ENCODE assay signal across 12 cellular contexts in the genomic region with DNA sequence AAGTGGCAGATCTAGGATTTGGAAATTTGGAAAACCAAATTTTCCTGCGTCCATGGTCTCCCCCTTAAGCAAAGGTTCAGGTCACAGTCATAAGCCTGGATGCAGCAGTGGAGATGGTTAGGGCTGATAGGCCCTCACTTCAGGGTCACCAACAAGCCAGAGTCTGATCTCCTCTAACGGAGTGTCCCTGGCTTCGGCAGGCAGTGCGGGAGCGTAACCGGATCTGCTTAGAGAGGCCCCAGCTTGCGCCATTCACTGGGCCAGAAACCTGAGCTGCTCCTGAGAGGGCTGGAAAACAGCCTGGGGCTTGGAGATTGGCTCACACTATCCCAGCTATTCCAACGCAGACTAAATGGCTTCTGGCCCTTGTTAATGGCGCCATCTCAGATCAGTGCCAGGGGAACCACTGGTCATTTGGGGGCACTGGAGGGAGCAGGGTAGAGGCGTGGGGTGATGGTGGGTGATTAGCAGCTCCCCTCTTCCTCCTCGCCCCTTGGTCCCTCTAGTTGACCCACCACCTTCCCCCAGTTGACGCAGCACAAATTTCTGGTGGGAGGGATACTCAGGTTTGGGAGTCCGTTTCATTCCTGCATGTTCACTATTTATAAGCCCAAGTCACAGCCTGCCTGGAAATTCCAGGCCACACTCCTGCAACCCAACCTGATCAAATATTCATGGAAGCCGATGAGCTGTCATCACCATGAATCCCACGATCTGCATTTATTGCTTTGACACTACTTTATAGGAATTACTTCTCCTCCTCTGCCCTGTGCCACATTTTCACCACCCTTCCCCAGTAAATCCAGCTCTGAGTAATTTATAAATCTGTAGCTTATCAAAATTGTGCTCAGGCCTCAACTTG.
DNase-seq lines count a peak whose midpoint lies in the region; ATAC-seq lines count a peak whose summit lies in the region.
"Had no signal": no experiment of that assay in that cellular context is flagged by ENCODE, and none has a peak within 500 bp of the region (broad histone marks: within the 10 kb centered on the region; RNA-seq: fewer than 3 reads in every experiment).

No MANE protein-coding gene starts in this region.

- H3K4me1 ChIP-seq in mesendoderm (ENCODE audit: control insufficient read depth, low read depth, low read length): peaks cover 3% of the 10 kb centered on the region
- H3K4me1 ChIP-seq: BLaER1 had no signal

- no peaks in the 10 kb centered on the region for H3K36me3 ChIP-seq in mesendoderm (ENCODE audit: control insufficient read depth, insufficient read depth, low read length)
- H3K36me3 ChIP-seq: BLaER1 had no signal

- no peak overlapping the region for H3K27ac Mint-ChIP-seq in stimulated activated effector memory CD8-positive, alpha-beta T cell treated with anti-CD3 and anti-CD28 coated beads, Interleukin-12 subunit alpha, Interleukin-12 subunit beta, amount 100 ng/mL, for 72 hours

- peak overlapping the region; percentile 44 for H3K56ac ChIP-seq in mesendoderm (ENCODE audit: low read length)

- no CpG with 5 or more reads among the region's 15 CpGs for WGBS in mesendoderm (ENCODE audit: extremely low coverage, insufficient coverage, low lambda C conversion rate)

- no peaks in the 10 kb centered on the region for H3K27me3 ChIP-seq in mesendoderm (ENCODE audit: insufficient read depth, low read length, poor library complexity)
- H3K27me3 ChIP-seq: BLaER1 had no signal

- no peak overlapping the region for H4K8ac ChIP-seq in mesendoderm (ENCODE audit: low read depth, low read length)

- H2AK5ac ChIP-seq in mesendoderm (ENCODE audit: low read length): no peak overlapping the region

- H3K9ac ChIP-seq in mesendoderm (ENCODE audit: low read length): no peak overlapping the region
- H3K9ac ChIP-seq: BLaER1 had no signal

- no peak overlapping the region for H3K4me3 Mint-ChIP-seq in stimulated activated effector memory CD8-positive, alpha-beta T cell treated with anti-CD3 and anti-CD28 coated beads, Interleukin-12 subunit alpha, Interleukin-12 subunit beta, amount 100 ng/mL, for 72 hours

- no peak for ATAC-seq in stimulated activated effector memory CD8-positive, alpha-beta T cell treated with anti-CD3 and anti-CD28 coated beads, Interleukin-12 subunit alpha, Interleukin-12 subunit beta, amount 100 ng/mL, for 72 hours

- H2BK5ac ChIP-seq in mesendoderm (ENCODE audit: low read length): no peak overlapping the region

- DNase-seq in COLO668 (lab: John Stamatoyannopoulos, UW; ENCODE audit: unreplicated experiment): peak; percentile 79
- DNase-seq in NCI-H2107 treated with DMSO at 0.1 percent for 48 hours (lab: John Stamatoyannopoulos, UW; ENCODE audit: unreplicated experiment): peak; percentile 66
- peak; percentile 84 for DNase-seq in ecto neural progenitor cell (ENCODE audit: low spot score)
- peak; percentile 93 for DNase-seq in mesendoderm
- DNase-seq in stimulated activated effector memory CD8-positive, alpha-beta T cell treated with anti-CD3 and anti-CD28 coated beads, Interleukin-12 subunit alpha, Interleukin-12 subunit beta, amount 100 ng/mL, for 72 hours (ENCODE audit: low spot score in 2 of 2): no peak
- no peak for DNase-seq in activated effector memory CD4-positive, alpha-beta T cell treated with Interleukin-2 at 50 U/mL for 16 hours
- DNase-seq in occipital lobe (lab: John Stamatoyannopoulos, UW): no peak
- DNase-seq in stimulated activated CD4-positive, alpha-beta T cell treated with anti-CD3 and anti-CD28 coated beads, Interleukin-4, amount 100 ng/mL, for 1 hour: no peak
- DNase-seq: activated gamma-delta T cell, NCI-H226 had no signal

- H3K4me2 ChIP-seq in mesendoderm (ENCODE audit: low read length): no peak overlapping the region
- H3K4me2 ChIP-seq: BLaER1 had no signal

- H3K4me1 Mint-ChIP-seq in stimulated activated effector memory CD8-positive, alpha-beta T cell treated with anti-CD3 and anti-CD28 coated beads, Interleukin-12 subunit alpha, Interleukin-12 subunit beta, amount 100 ng/mL, for 72 hours: no peaks in the 10 kb centered on the region

- no peaks in the 10 kb centered on the region for H3K79me1 ChIP-seq in mesendoderm (ENCODE audit: low read length)

- no peak overlapping the region for H2BK120ac ChIP-seq in mesendoderm (ENCODE audit: low read depth, low read length)

- H3K79me2 ChIP-seq in mesendoderm (ENCODE audit: control insufficient read depth, insufficient read depth, low read length): no peaks in the 10 kb centered on the region

- H3K36me3 Mint-ChIP-seq in stimulated activated effector memory CD8-positive, alpha-beta T cell treated with anti-CD3 and anti-CD28 coated beads, Interleukin-12 subunit alpha, Interleukin-12 subunit beta, amount 100 ng/mL, for 72 hours: no peaks in the 10 kb centered on the region

- H3K9me3 Mint-ChIP-seq in stimulated activated effector memory CD8-positive, alpha-beta T cell treated with anti-CD3 and anti-CD28 coated beads, Interleukin-12 subunit alpha, Interleukin-12 subunit beta, amount 100 ng/mL, for 72 hours: no peaks in the 10 kb centered on the region

- H3K4ac ChIP-seq in mesendoderm (ENCODE audit: low read depth, low read length): no peak overlapping the region

- H2BK15ac ChIP-seq in mesendoderm (replicated peaks; ENCODE audit: low read depth): no peak overlapping the region

- no peak overlapping the region for H3K27ac ChIP-seq in mesendoderm (ENCODE audit: low read depth, low read length)
- H3K27ac ChIP-seq: BLaER1 had no signal

- H3K4me3 ChIP-seq in mesendoderm (ENCODE audit: low read length): no peak overlapping the region
- H3K4me3 ChIP-seq: BLaER1, lung had no signal

- peak overlapping the region; percentile 52 for H3K18ac ChIP-seq in mesendoderm (ENCODE audit: low read length)

- H4K5ac ChIP-seq in mesendoderm (ENCODE audit: low read length): no peak overlapping the region

- H3K23ac ChIP-seq in mesendoderm (ENCODE audit: low read length): no peak overlapping the region

Comparison
In these comparisons a context has a peak if more than half of its experiments do, and no peak if none do; other contexts are left out.
1. DNase-seq: peak in COLO668 (single experiment), NCI-H2107 treated with DMSO at 0.1 percent for 48 hours (single experiment), ecto neural progenitor cell (single experiment) and mesendoderm (single experiment); none in stimulated activated effector memory CD8-positive, alpha-beta T cell treated with anti-CD3 and anti-CD28 coated beads, Interleukin-12 subunit alpha, Interleukin-12 subunit beta, amount 100 ng/mL, for 72 hours (0 of 2), activated effector memory CD4-positive, alpha-beta T cell treated with Interleukin-2 at 50 U/mL for 16 hours (single experiment), occipital lobe (single experiment) and stimulated activated CD4-positive, alpha-beta T cell treated with anti-CD3 and anti-CD28 coated beads, Interleukin-4, amount 100 ng/mL, for 1 hour (single experiment).